Comparison of ENCODE assay signal across 8 cellular contexts in the genomic region with DNA sequence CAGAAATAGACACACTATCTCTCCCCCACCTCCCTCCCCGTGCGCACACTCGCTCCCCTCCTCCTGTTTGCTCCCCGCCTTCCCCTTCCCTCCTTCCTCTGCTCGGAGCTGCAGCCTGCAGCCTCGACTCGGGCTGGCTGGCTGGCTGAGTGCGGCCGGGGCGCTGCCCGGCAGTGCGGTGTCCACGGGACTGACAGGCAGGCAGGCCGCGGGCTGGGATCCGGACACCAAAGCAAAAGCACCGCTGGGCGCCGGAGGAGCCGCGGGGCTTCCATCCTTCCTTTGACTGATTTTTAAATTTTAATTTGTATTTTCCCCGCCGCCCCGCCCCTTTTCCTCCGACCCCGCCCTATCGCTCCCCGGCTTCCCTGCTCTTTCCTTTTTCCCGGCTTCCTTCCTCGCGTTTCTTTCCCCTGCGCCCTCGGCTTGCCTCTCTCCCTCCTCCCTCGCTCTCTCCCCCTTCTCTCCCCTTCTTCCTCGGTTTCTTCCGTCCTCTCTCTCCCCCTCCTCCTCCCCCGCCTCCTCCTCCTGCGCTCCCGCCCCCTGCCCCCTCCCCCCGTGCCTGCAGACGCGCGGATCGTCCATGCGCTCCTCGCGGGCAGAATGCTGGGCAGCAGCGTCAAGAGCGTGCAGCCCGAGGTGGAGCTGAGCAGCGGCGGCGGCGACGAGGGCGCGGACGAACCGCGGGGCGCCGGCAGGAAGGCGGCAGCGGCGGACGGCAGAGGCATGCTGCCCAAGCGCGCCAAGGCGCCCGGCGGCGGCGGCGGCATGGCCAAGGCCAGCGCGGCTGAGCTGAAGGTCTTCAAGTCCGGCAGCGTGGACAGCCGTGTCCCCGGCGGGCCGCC.
A peak's percentile ranks its signal among the peaks of the same experiment; 100 is the strongest.
DNase-seq lines count a peak whose midpoint lies in the region; ATAC-seq and TF ChIP-seq lines count a peak whose summit lies in the region.

No MANE protein-coding gene starts in this region.

- H3K27me3 Mint-ChIP-seq in nephron (ENCODE audit: low read depth), result peaks cover 52% of the 10 kb centered on the region

- H3K4me3 ChIP-seq in GM12865 (ENCODE audit: low read depth, low read length) (peak overlapping the region; percentile 22; the same call in 1 of the 2 replicates), SJSA1 (peak overlapping the region; percentile 44), esophagus squamous epithelium (peak overlapping the region; percentile 58 to 69 (median 58))

- no peaks in the 10 kb centered on the region for H3K9me3 Mint-ChIP-seq in nephron

- H3K27ac ChIP-seq in SJSA1, result no peak overlapping the region
- H3K27ac ChIP-seq in esophagus squamous epithelium, result peak overlapping the region; percentile 67 to 88 (median 83)

- H3K4me1 ChIP-seq in SJSA1 (replicated peaks) (peaks cover 17% of the 10 kb centered on the region), esophagus squamous epithelium (peaks cover 27 to 53% (median 27%) of the 10 kb centered on the region in 3 donors)

- H3K9me3 ChIP-seq in SJSA1 (replicated peaks) (no peaks in the 10 kb centered on the region), esophagus squamous epithelium (no peaks in the 10 kb centered on the region)

- intact Hi-C loops in esophagus squamous epithelium (cut with DNase I), result no loop called here

- H3K27me3 ChIP-seq in SJSA1 (replicated peaks) (no peaks in the 10 kb centered on the region), esophagus squamous epithelium (peaks cover 0 to 44% (median 0%) of the 10 kb centered on the region in 4 donors)

- DNase-seq in A172 (ENCODE audit: low spot score) (peak; percentile 38), GM12865 (ENCODE audit: low read depth) (no peak), SJSA1 (ENCODE audit: low read depth in 1 of 2, low spot score in 2 of 2) (no peak), esophagus squamous epithelium (lab: John Stamatoyannopoulos, UW) (no peak), activated gamma-delta T cell treated with Interleukin-2 at 50 U/mL for 16 hours (no peak)

- ATAC-seq in GM21717 (IDR thresholded peaks at IDR 0.05; ENCODE audit: unreplicated experiment), result no peak
- no peak for ATAC-seq in GM21737 (IDR thresholded peaks at IDR 0.05; ENCODE audit: unreplicated experiment)

- H3K36me3 Mint-ChIP-seq in nephron (ENCODE audit: low read depth), result no peaks in the 10 kb centered on the region

- WGBS in esophagus squamous epithelium, 2 donors, result 1 to 2% methylated on average over 19 to 27 of the region's 82 CpGs

- peak overlapping the region in 2 of 3 experiments; percentile 51 to 86 for H3K27ac Mint-ChIP-seq in nephron

- TF ChIP-seq CTCF in GM12865 (IDR thresholded peaks at IDR 0.05; ENCODE audit: insufficient read depth, low read depth, low read length, missing control alignments), result no peak
- TF ChIP-seq CTCF in esophagus squamous epithelium (IDR thresholded peaks at IDR 0.05), result no peak
- TF ChIP-seq CTCF in nephron (IDR thresholded peaks at IDR 0.05; ENCODE audit: unreplicated experiment in 3 of 3), result no peak

- no peak for TF ChIP-seq POLR2A in esophagus squamous epithelium (IDR thresholded peaks at IDR 0.05)

- peaks cover 50% of the 10 kb centered on the region for H3K4me1 Mint-ChIP-seq in nephron

- H3K36me3 ChIP-seq in SJSA1, result peaks cover 12% of the 10 kb centered on the region
- H3K36me3 ChIP-seq in esophagus squamous epithelium, result no peaks in the 10 kb centered on the region

- peak overlapping the region; percentile 94 to 97 (median 96) for H3K4me3 Mint-ChIP-seq in nephron
